Comparison of ENCODE assay signal across 14 cellular contexts in the genomic region with DNA sequence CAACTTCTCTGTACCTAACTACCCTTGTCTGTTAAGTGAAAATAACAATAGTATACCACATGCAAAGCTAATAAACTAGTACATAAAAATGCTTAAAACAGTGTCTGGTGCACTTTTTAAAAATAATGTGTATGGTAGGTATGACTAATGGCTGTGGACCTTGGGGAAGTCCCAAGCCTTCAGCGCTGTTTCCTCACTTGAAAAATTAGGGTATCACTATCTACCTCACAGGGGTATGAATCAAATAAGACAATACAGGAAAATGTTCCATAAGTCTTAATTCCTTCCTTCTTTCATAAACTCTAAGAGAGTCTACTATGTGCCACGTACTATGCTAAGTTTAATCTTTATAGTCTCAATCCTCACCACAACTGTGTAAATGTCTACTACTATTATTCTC. TPM values are rescaled to one million over a fixed set of nuclear protein-coding genes. Genes with fewer than 3 reads are reported as not detected.
DNase-seq lines count a peak whose midpoint lies in the region; ATAC-seq and TF ChIP-seq lines count a peak whose summit lies in the region.
"Had no signal": no experiment of that assay in that cellular context is flagged by ENCODE, and none has a peak within 500 bp of the region (broad histone marks: within the 10 kb centered on the region; RNA-seq: fewer than 3 reads in every experiment).

No MANE protein-coding gene starts in this region.

- H3K36me3 ChIP-seq in naive thymus-derived CD4-positive, alpha-beta T cell (ENCODE audit: control insufficient read depth in 2 of 3, insufficient read depth in 3 of 3, low read length in 3 of 3), result no peaks in the 10 kb centered on the region
- H3K36me3 ChIP-seq: WERI-Rb-1 had no signal

- TF ChIP-seq CTCF in astrocyte of the spinal cord (IDR thresholded peaks at IDR 0.05; ENCODE audit: low read depth, low read length), result no peak

- peak; percentile 68 for ATAC-seq in HG03432 (IDR thresholded peaks at IDR 0.05; ENCODE audit: unreplicated experiment)
- peak; percentile 41 for ATAC-seq in naive thymus-derived CD4-positive, alpha-beta T cell
- no peak for ATAC-seq in GM19395 (IDR thresholded peaks at IDR 0.05; ENCODE audit: unreplicated experiment)
- ATAC-seq in GM21367 (IDR thresholded peaks at IDR 0.05; ENCODE audit: unreplicated experiment), result no peak

- H3K9me3 ChIP-seq in naive thymus-derived CD4-positive, alpha-beta T cell (ENCODE audit: control insufficient read depth in 2 of 3, low read length in 3 of 3), result no peaks in the 10 kb centered on the region

- H3K4me1 ChIP-seq in naive thymus-derived CD4-positive, alpha-beta T cell (ENCODE audit: control insufficient read depth in 2 of 2, insufficient read depth in 2 of 2, low read length in 2 of 2), result peaks cover 0 to 3% of the 10 kb centered on the region in 2 donors

- no peaks in the 10 kb centered on the region for H3K9me3 Mint-ChIP-seq in naive thymus-derived CD4-positive, alpha-beta T cell

- peak; percentile 52 for DNase-seq in Daoy (ENCODE audit: low read depth)
- peak; percentile 48 for DNase-seq in astrocyte of the spinal cord (ENCODE audit: low read depth, low spot score)
- no peak for DNase-seq in naive thymus-derived CD4-positive, alpha-beta T cell
- DNase-seq in NCI-H146 treated with DMSO at 0.1 percent for 48 hours (lab: John Stamatoyannopoulos, UW; ENCODE audit: unreplicated experiment), result no peak
- DNase-seq in NCI-H2107 treated with DMSO at 0.1 percent for 48 hours (lab: John Stamatoyannopoulos, UW; ENCODE audit: unreplicated experiment), result no peak
- DNase-seq: DMS 273 treated with DMSO at 0.1 percent for 48 hours; effector memory CD4-positive, alpha-beta T cell; NCI-H526; SHP77; WERI-Rb-1 had no signal

- peaks cover 0 to 20% (median 17%) of the 10 kb centered on the region in 5 donors for H3K36me3 Mint-ChIP-seq in naive thymus-derived CD4-positive, alpha-beta T cell

- H3K4me3 Mint-ChIP-seq in naive thymus-derived CD4-positive, alpha-beta T cell, result no peak overlapping the region

- POLR2A ChIA-PET in naive thymus-derived CD4-positive, alpha-beta T cell (lab: Charles Lee), result no interaction called here

- no peak overlapping the region for H3K27ac ChIP-seq in naive thymus-derived CD4-positive, alpha-beta T cell (ENCODE audit: low read depth, low read length)
- H3K27ac ChIP-seq: HL-60, WERI-Rb-1 had no signal

- H3K4me1 Mint-ChIP-seq in naive thymus-derived CD4-positive, alpha-beta T cell, result peaks cover 31 to 74% (median 61%) of the 10 kb centered on the region in 7 donors

- in situ Hi-C loops in astrocyte of the spinal cord (cut with HindIII; ENCODE audit: low sequenced_read_pairs), result no loop called here

- CTCF ChIA-PET in naive thymus-derived CD4-positive, alpha-beta T cell (lab: Charles Lee), result no interaction called here

- H3K27me3 Mint-ChIP-seq in naive thymus-derived CD4-positive, alpha-beta T cell, result no peaks in the 10 kb centered on the region

- H3K27ac Mint-ChIP-seq in naive thymus-derived CD4-positive, alpha-beta T cell, result peak overlapping the region in 2 of 9 donors; percentile 33 to 35

- H3K4me3 ChIP-seq in astrocyte of the spinal cord (ENCODE audit: low read depth, low read length), result no peak overlapping the region
- H3K4me3 ChIP-seq in naive thymus-derived CD4-positive, alpha-beta T cell (ENCODE audit: low read length), result no peak overlapping the region

- H3K27me3 ChIP-seq in naive thymus-derived CD4-positive, alpha-beta T cell (ENCODE audit: control insufficient read depth in 2 of 2, insufficient read depth in 2 of 2, low read length in 2 of 2), result no peaks in the 10 kb centered on the region

- intact Hi-C loops in naive thymus-derived CD4-positive, alpha-beta T cell (cut with micrococcal nuclease), result no loop called here

RNA-seq across cellular contexts. Expression of a gene that starts 32.0 kb away (rescaled TPM):
- total RNA-seq in Daoy (2014; rRNA removed; shearing (Covaris generic)), result 25.2 and 37.4 TPM in 2 replicates
- 10 to 100 TPM; 13.6 to 38.9 (median 23.0) TPM for total RNA-seq in naive thymus-derived CD4-positive, alpha-beta T cell
- 10 to 100 TPM; 20.2 to 21.9 TPM for polyA plus RNA-seq in naive thymus-derived CD4-positive, alpha-beta T cell

RNA-seq across cellular contexts. Expression of a gene that starts 52.0 kb away (rescaled TPM):
- 17.9 and 18.3 TPM in 2 replicates for total RNA-seq in Daoy (2014; rRNA removed; shearing (Covaris generic))
- total RNA-seq in naive thymus-derived CD4-positive, alpha-beta T cell, result 10 to 100 TPM; 13.5 to 25.7 (median 17.0) TPM
- polyA plus RNA-seq in naive thymus-derived CD4-positive, alpha-beta T cell, result 10 to 100 TPM; 12.5 to 18.6 TPM

RNA-seq across cellular contexts. Expression of a gene that starts 52.4 kb away (rescaled TPM):
- total RNA-seq in Daoy (2014; rRNA removed; shearing (Covaris generic)), result 4.9 and 7.0 TPM in 2 replicates
- total RNA-seq in naive thymus-derived CD4-positive, alpha-beta T cell, result 10 to 100 TPM; 21.9 to 33.8 (median 28.0) TPM
- polyA plus RNA-seq in naive thymus-derived CD4-positive, alpha-beta T cell, result 1 to 10 TPM; 2.7 to 2.9 TPM

Comparison
In these comparisons a context has a peak if more than half of its experiments do, and no peak if none do; other contexts are left out.
1. DNase-seq: peak in Daoy (single experiment) and astrocyte of the spinal cord (single experiment); none in naive thymus-derived CD4-positive, alpha-beta T cell (0 of 9), NCI-H146 treated with DMSO at 0.1 percent for 48 hours (single experiment) and NCI-H2107 treated with DMSO at 0.1 percent for 48 hours (single experiment).
2. ATAC-seq: peak in HG03432 (single experiment) and naive thymus-derived CD4-positive, alpha-beta T cell (single experiment); none in GM19395 (single experiment) and GM21367 (single experiment).